9 cellular contexts compared by ENCODE assay signal in genomic region chr3:69288161-69288895, GRCh38.
DNase-seq lines count a peak whose midpoint lies in the region; ATAC-seq and TF ChIP-seq lines count a peak whose summit lies in the region.
"Had no signal": no experiment of that assay in that cellular context is flagged by ENCODE, and none has a peak within 500 bp of the region (broad histone marks: within the 10 kb centered on the region; RNA-seq: fewer than 3 reads in every experiment).

No MANE protein-coding gene starts in this region.

- H3K4me2 ChIP-seq in neural progenitor cell = peak overlapping the region; percentile 76

- H3K27me3 ChIP-seq in neural progenitor cell = no peaks in the 10 kb centered on the region
- H3K27me3 ChIP-seq in aorta (ENCODE audit: control insufficient read depth in 1 of 2, insufficient read depth in 2 of 2, low read length in 1 of 2) = no peaks in the 10 kb centered on the region

- peaks cover 3% of the 10 kb centered on the region for H3K9me3 Mint-ChIP-seq in activated CD8-positive, alpha-beta memory T cell treated with anti-CD3 and anti-CD28 coated beads, Interleukin-2, amount 10 ng/mL, durations not matched to agents 7 days and 5 days (ENCODE audit: low read depth)
- peaks cover 11% of the 10 kb centered on the region for H3K9me3 Mint-ChIP-seq in neural progenitor cell
- H3K9me3 Mint-ChIP-seq: activated B cell treated with CpG ODN at 0.5 μM for 24 hours had no signal

- no peaks in the 10 kb centered on the region for H3K9me3 ChIP-seq in neural progenitor cell (ENCODE audit: low read depth)
- no peaks in the 10 kb centered on the region for H3K9me3 ChIP-seq in aorta (ENCODE audit: control insufficient read depth, low read length)

- H3K36me3 ChIP-seq in neural progenitor cell (no peaks in the 10 kb centered on the region), aorta (ENCODE audit: control insufficient read depth in 1 of 2, insufficient read depth in 2 of 2, low read length in 1 of 2) (peaks cover 0 to 1% of the 10 kb centered on the region in 2 donors)

- TF ChIP-seq CTCF in GM13977 (IDR thresholded peaks at IDR 0.05; ENCODE audit: extremely low read depth, insufficient read depth, missing control alignments) = no peak
- TF ChIP-seq CTCF in neural progenitor cell (IDR thresholded peaks at IDR 0.05) = no peak

- H3K27me3 Mint-ChIP-seq in activated CD8-positive, alpha-beta memory T cell treated with anti-CD3 and anti-CD28 coated beads, Interleukin-2, amount 10 ng/mL, durations not matched to agents 7 days and 5 days = peaks cover 9% of the 10 kb centered on the region
- peaks cover 7% of the 10 kb centered on the region for H3K27me3 Mint-ChIP-seq in neural progenitor cell (ENCODE audit: insufficient read depth, low read depth)
- H3K27me3 Mint-ChIP-seq: activated B cell treated with CpG ODN at 0.5 μM for 24 hours had no signal

- no peaks in the 10 kb centered on the region for H4K20me1 ChIP-seq in neural progenitor cell (ENCODE audit: low read depth)

- peak overlapping the region; percentile 38 for H2AFZ ChIP-seq in neural progenitor cell (replicated peaks)

- 78 to 81% methylated on average over 12 of the region's 12 CpGs for WGBS in aorta, 2 donors

- H3K27ac ChIP-seq in neural progenitor cell = peak overlapping the region; percentile 68
- H3K27ac ChIP-seq in aorta (ENCODE audit: low read depth in 1 of 2, low read length in 2 of 2) = no peak overlapping the region

- H3K36me3 Mint-ChIP-seq in activated CD8-positive, alpha-beta memory T cell treated with anti-CD3 and anti-CD28 coated beads, Interleukin-2, amount 10 ng/mL, durations not matched to agents 7 days and 5 days = peaks cover 5% of the 10 kb centered on the region
- H3K36me3 Mint-ChIP-seq in neural progenitor cell = peaks cover 4% of the 10 kb centered on the region

- H3K4me3 ChIP-seq in neural progenitor cell = peak overlapping the region; percentile 28
- H3K4me3 ChIP-seq in aorta (ENCODE audit: low read length in 2 of 2) = no peak overlapping the region

- H3K4me1 Mint-ChIP-seq in activated CD8-positive, alpha-beta memory T cell treated with anti-CD3 and anti-CD28 coated beads, Interleukin-2, amount 10 ng/mL, durations not matched to agents 7 days and 5 days = peaks cover 25% of the 10 kb centered on the region
- H3K4me1 Mint-ChIP-seq in neural progenitor cell = peaks cover 59% of the 10 kb centered on the region
- H3K4me1 Mint-ChIP-seq: activated B cell treated with CpG ODN at 0.5 μM for 24 hours had no signal

- H3K4me3 Mint-ChIP-seq in activated CD8-positive, alpha-beta memory T cell treated with anti-CD3 and anti-CD28 coated beads, Interleukin-2, amount 10 ng/mL, durations not matched to agents 7 days and 5 days = peak overlapping the region; percentile 48
- peak overlapping the region; percentile 60 for H3K4me3 Mint-ChIP-seq in neural progenitor cell
- H3K4me3 Mint-ChIP-seq: activated B cell treated with CpG ODN at 0.5 μM for 24 hours had no signal

- CTCF ChIA-PET in activated CD8-positive, alpha-beta memory T cell treated with anti-CD3 and anti-CD28 coated beads, Interleukin-2, amount 10 ng/mL, durations not matched to agents 7 days and 5 days (lab: Charles Lee) = interaction anchor here (1.0 to 3.1 kb wide), 6 partner anchors 16 to 167 kb away, joined by 3 to 12 read pairs (median 6); no protein-coding TSS in a partner anchor

- DNase-seq in GM13977 (ENCODE audit: low spot score) (peak; percentile 35), neural progenitor cell (ENCODE audit: low spot score) (peak; percentile 88), NCI-H524 treated with DMSO at 0.1 percent for 48 hours (lab: John Stamatoyannopoulos, UW) (no peak), MV-4-11 (lab: John Stamatoyannopoulos, UW) (no peak), aorta (no peak), mucosa of gallbladder (ENCODE audit: low spot score) (no peak)
- DNase-seq in activated CD8-positive, alpha-beta memory T cell treated with anti-CD3 and anti-CD28 coated beads, Interleukin-2, amount 10 ng/mL, durations not matched to agents 7 days and 5 days = peak; percentile 61
- DNase-seq: activated B cell treated with CpG ODN at 0.5 μM for 24 hours had no signal

- peak; percentile 88 for ATAC-seq in HG02798 (IDR thresholded peaks at IDR 0.05; ENCODE audit: poor library complexity, unreplicated experiment)
- peak; percentile 82 for ATAC-seq in activated CD8-positive, alpha-beta memory T cell treated with anti-CD3 and anti-CD28 coated beads, Interleukin-2, amount 10 ng/mL, durations not matched to agents 7 days and 5 days
- no peak for ATAC-seq in aorta (ENCODE audit: low FRiP score)

- peak overlapping the region; percentile 76 for H3K27ac Mint-ChIP-seq in activated CD8-positive, alpha-beta memory T cell treated with anti-CD3 and anti-CD28 coated beads, Interleukin-2, amount 10 ng/mL, durations not matched to agents 7 days and 5 days
- peak overlapping the region; percentile 97 for H3K27ac Mint-ChIP-seq in neural progenitor cell
- H3K27ac Mint-ChIP-seq: activated B cell treated with CpG ODN at 0.5 μM for 24 hours had no signal

- H3K9ac ChIP-seq in neural progenitor cell = no peak overlapping the region

- in situ Hi-C loops in GM13977 (cut with MboI; ENCODE audit: low pct_unique_long_range_greater_than_20kb, low sequenced_read_pairs, unreplicated experiment) = no loop called here

- H3K79me2 ChIP-seq in neural progenitor cell (ENCODE audit: low read depth) = no peaks in the 10 kb centered on the region

- peaks cover 36% of the 10 kb centered on the region for H3F3A ChIP-seq in neural progenitor cell (ENCODE audit: low read depth)

- intact Hi-C loops in aorta (cut with DNase I) = no loop called here

- peaks cover 50% of the 10 kb centered on the region for H3K4me1 ChIP-seq in neural progenitor cell
- no peaks in the 10 kb centered on the region for H3K4me1 ChIP-seq in aorta (ENCODE audit: control insufficient read depth in 1 of 2, insufficient read depth in 2 of 2, low read length in 2 of 2)

Comparison
In these comparisons a context has a peak if more than half of its experiments do, and no peak if none do; other contexts are left out.
1. DNase-seq: peak in GM13977 (single experiment), activated CD8-positive, alpha-beta memory T cell treated with anti-CD3 and anti-CD28 coated beads, Interleukin-2, amount 10 ng/mL, durations not matched to agents 7 days and 5 days (single experiment) and neural progenitor cell (single experiment); none in NCI-H524 treated with DMSO at 0.1 percent for 48 hours (single experiment), MV-4-11 (single experiment), aorta (0 of 2) and mucosa of gallbladder (single experiment).